Comparison of ENCODE assay signal across 8 cellular contexts in the genomic region with DNA sequence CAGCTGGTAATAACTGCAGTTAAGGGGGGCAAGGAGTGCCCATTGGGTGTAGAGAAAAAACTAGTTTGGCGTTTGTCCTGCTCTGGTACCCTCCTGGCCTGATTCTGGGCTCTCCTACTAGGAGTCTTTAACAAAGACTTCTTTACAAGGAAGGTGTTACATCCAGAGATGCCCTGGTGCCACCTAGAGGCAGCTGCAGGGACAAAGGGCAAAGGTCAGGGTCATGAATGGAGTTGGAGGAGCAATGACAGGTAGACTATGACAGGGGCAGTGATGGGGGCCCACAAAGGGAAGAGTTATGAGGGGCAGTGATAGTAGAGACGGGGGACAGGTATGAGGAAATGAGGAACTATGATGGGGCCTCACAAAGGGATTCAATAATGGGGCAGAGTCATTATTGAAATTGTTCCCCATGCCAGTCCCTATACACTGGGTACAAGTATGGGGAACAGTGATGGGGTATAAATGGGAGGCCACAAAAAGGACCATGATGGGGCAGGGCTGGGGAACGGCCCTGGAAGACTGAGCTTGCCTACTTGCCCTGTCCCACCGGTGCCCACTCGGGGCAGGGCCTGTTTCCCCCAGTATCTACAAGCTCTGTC. TPM values are rescaled to one million over a fixed set of nuclear protein-coding genes. Genes with fewer than 3 reads are reported as not detected.
A peak's percentile ranks its signal among the peaks of the same experiment; 100 is the strongest.
DNase-seq lines count a peak whose midpoint lies in the region; ATAC-seq and TF ChIP-seq lines count a peak whose summit lies in the region.

No MANE protein-coding gene starts in this region.

- H3K4me3 ChIP-seq in BLaER1: no peak overlapping the region
- H3K4me3 ChIP-seq in IMR-90 (ENCODE audit: insufficient read depth, low read depth, low read length): no peak overlapping the region
- no peak overlapping the region for H3K4me3 ChIP-seq in WI38 (ENCODE audit: low read depth, low read length)

- peaks cover 18% of the 10 kb centered on the region for H4K20me1 ChIP-seq in BLaER1
- peaks cover 5% of the 10 kb centered on the region; the same call in 1 of the 2 replicates for H4K20me1 ChIP-seq in IMR-90 (ENCODE audit: insufficient read depth, low read length)

- H2AK9ac ChIP-seq in IMR-90 (replicated peaks; ENCODE audit: low read depth, low read length, poor library complexity): no peak overlapping the region

- TF ChIP-seq CTCF in IMR-90 (conservative IDR thresholded peaks at IDR 0.05; ENCODE audit: low read depth, low read length) (0 out of 2 replicates have a peak, but pooled peaks have one; percentile 6), WI38 (IDR thresholded peaks at IDR 0.05; ENCODE audit: low read depth, low read length) (peak; percentile 11; the same call in 1 of the 2 replicates), neural crest cell (conservative IDR thresholded peaks at IDR 0.05) (peak; percentile 48)

- no peak overlapping the region for H3K18ac ChIP-seq in IMR-90 (ENCODE audit: low read depth, low read length)

- no peak overlapping the region for H2BK5ac ChIP-seq in IMR-90 (ENCODE audit: low read depth, low read length, poor library complexity, severe bottlenecking)

- H3K4me3 Mint-ChIP-seq in neural crest cell: no peak overlapping the region

- no peak overlapping the region for H3K56ac ChIP-seq in IMR-90 (ENCODE audit: extremely low read depth, insufficient read depth, low read length)

- in situ Hi-C loops in IMR-90 (cut with MboI; ENCODE audit: low sequenced_read_pairs): loop anchor here (25.0 kb wide), 1 partner anchor 279 kb away; a partner anchor contains a TSS

- dilution Hi-C loops in IMR-90 (cut with HindIII; ENCODE audit: low sequenced_read_pairs, unreplicated experiment): no loop called here

- TF ChIP-seq RAD21 in IMR-90 (IDR thresholded peaks at IDR 0.05; ENCODE audit: low read length): no peak

- H3K36me3 ChIP-seq in BLaER1 (peaks cover 19% of the 10 kb centered on the region), IMR-90 (ENCODE audit: control insufficient read depth, insufficient read depth, low read length) (peaks cover 14% of the 10 kb centered on the region)

- TF ChIP-seq POLR2A in IMR-90 (IDR thresholded peaks at IDR 0.05; ENCODE audit: low read depth, low read length): no peak; the same call in 1 of the 2 replicates

- no peak overlapping the region for H2AFZ ChIP-seq in IMR-90 (replicated peaks; ENCODE audit: low read length, poor library complexity)

- peaks cover 30% of the 10 kb centered on the region for H3K4me1 ChIP-seq in BLaER1
- H3K4me1 ChIP-seq in IMR-90 (ENCODE audit: control insufficient read depth, insufficient read depth, low read length): no peaks in the 10 kb centered on the region

- no peak overlapping the region for H3K4me2 ChIP-seq in BLaER1
- H3K4me2 ChIP-seq in IMR-90 (ENCODE audit: low read depth, low read length): no peak overlapping the region

- no TSS peak for BruUV-seq in IMR-90 (replicated peaks; lab: Mats Ljungman, UMichigan)

- H3K9me1 ChIP-seq in IMR-90 (ENCODE audit: insufficient read depth, low read length): peaks cover 7% of the 10 kb centered on the region; the same call in 1 of the 2 replicates

- DNase-seq in IMR-90: no peak
- DNase-seq in dermis blood vessel endothelial cell: peak; percentile 45
- peak; percentile 17 for DNase-seq in neural crest cell (ENCODE audit: low read depth, low spot score)
- no peak for DNase-seq in retina

- WGBS in IMR-90 (ENCODE audit: extremely low coverage in 2 of 2, insufficient read length in 1 of 2), 2 experiments: 50% methylated on average over 2 of the region's 5 CpGs; no CpG with 5 or more reads in 1 of the 2 experiments

- CTCF ChIA-PET in IMR-90 (lab: Yijun Ruan, JAX): interaction anchor here (0.9 kb wide), 1 partner anchor 29 kb away, joined by 3 read pairs; no protein-coding TSS in a partner anchor

- H2AK5ac ChIP-seq in IMR-90 (ENCODE audit: low read depth, low read length): no peak overlapping the region

- H3K27ac Mint-ChIP-seq in neural crest cell (ENCODE audit: unreplicated experiment): no peak overlapping the region

- H2BK20ac ChIP-seq in IMR-90 (ENCODE audit: low read depth, low read length): no peak overlapping the region

- H3K27ac ChIP-seq in BLaER1 (0 out of 2 replicates have a peak overlapping the region, but pooled peaks have one; percentile 18), IMR-90 (ENCODE audit: insufficient read depth, low read length) (no peak overlapping the region)

- no peak overlapping the region for H2BK120ac ChIP-seq in IMR-90 (ENCODE audit: low read depth, low read length)

- H3K4me1 Mint-ChIP-seq in neural crest cell: peaks cover 8% of the 10 kb centered on the region

- no peak overlapping the region for H2BK15ac ChIP-seq in IMR-90 (ENCODE audit: low read depth, low read length)

- peaks cover 17 to 29% of the 10 kb centered on the region in 2 experiments for H3K79me1 ChIP-seq in IMR-90 (ENCODE audit: low read depth in 1 of 2, low read length in 2 of 2)

- no peak overlapping the region for H3K23ac ChIP-seq in IMR-90 (ENCODE audit: low read depth, low read length)

- H3K27me3 Mint-ChIP-seq in neural crest cell (ENCODE audit: low read depth): no peaks in the 10 kb centered on the region

- intact Hi-C loops in IMR-90 (cut with micrococcal nuclease): no loop called here

- no peaks in the 10 kb centered on the region for H3K9me3 Mint-ChIP-seq in neural crest cell

- no peak overlapping the region for H3K4ac ChIP-seq in IMR-90 (ENCODE audit: low read depth, low read length)

- no peak overlapping the region for H4K5ac ChIP-seq in IMR-90 (ENCODE audit: low read depth, low read length)

- no peaks in the 10 kb centered on the region for H3K36me3 Mint-ChIP-seq in neural crest cell (ENCODE audit: low read depth)

- H4K91ac ChIP-seq in IMR-90 (ENCODE audit: insufficient read depth, low read depth, low read length): no peak overlapping the region

- no peak overlapping the region for H4K8ac ChIP-seq in IMR-90 (ENCODE audit: low read depth in 2 of 2, low read length in 2 of 2)

- POLR2A ChIA-PET in IMR-90 (lab: Charles Lee; ENCODE audit: unreplicated experiment): no interaction called here

- no peak overlapping the region for H3K14ac ChIP-seq in IMR-90 (replicated peaks; ENCODE audit: low read depth, low read length)

- H3K27me3 ChIP-seq in BLaER1 (no peaks in the 10 kb centered on the region), IMR-90 (ENCODE audit: control insufficient read depth, insufficient read depth, low read length) (no peaks in the 10 kb centered on the region)

- ATAC-seq in IMR-90 (ENCODE audit: low read depth) (no peak; the same call in 1 of the 2 replicates), HG02840 (IDR thresholded peaks at IDR 0.05; ENCODE audit: low FRiP score, unreplicated experiment) (no peak), GM18868 (IDR thresholded peaks at IDR 0.05; ENCODE audit: unreplicated experiment) (no peak)

- no peaks in the 10 kb centered on the region for H3K9me3 ChIP-seq in BLaER1
- H3K9me3 ChIP-seq in IMR-90 (ENCODE audit: control insufficient read depth, insufficient read depth, low read length): no peaks in the 10 kb centered on the region

- H3K9ac ChIP-seq in BLaER1: no peak overlapping the region
- H3K9ac ChIP-seq in IMR-90 (ENCODE audit: low read depth, low read length): no peak overlapping the region

TF ChIP-seq in IMR-90, 13 proteins besides CTCF, POLR2A, EP300 and RAD21 (continues in another document):
- TF ChIP-seq, protein P1, sequence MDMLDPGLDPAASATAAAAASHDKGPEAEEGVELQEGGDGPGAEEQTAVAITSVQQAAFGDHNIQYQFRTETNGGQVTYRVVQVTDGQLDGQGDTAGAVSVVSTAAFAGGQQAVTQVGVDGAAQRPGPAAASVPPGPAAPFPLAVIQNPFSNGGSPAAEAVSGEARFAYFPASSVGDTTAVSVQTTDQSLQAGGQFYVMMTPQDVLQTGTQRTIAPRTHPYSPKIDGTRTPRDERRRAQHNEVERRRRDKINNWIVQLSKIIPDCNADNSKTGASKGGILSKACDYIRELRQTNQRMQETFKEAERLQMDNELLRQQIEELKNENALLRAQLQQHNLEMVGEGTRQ (IDR thresholded peaks at IDR 0.05; ENCODE audit: low read depth, low read length): no peak
- TF ChIP-seq FOS (IDR thresholded peaks at IDR 0.05; ENCODE audit: low read depth, low read length) (no peak), MAZ (IDR thresholded peaks at IDR 0.05; ENCODE audit: borderline replicate concordance, low read depth, low read length) (no peak), MAFK (IDR thresholded peaks at IDR 0.05; ENCODE audit: low read depth, low read length) (no peak), RFX5 (IDR thresholded peaks at IDR 0.05; ENCODE audit: low read depth, low read length) (no peak), MXI1 (IDR thresholded peaks at IDR 0.05; ENCODE audit: borderline replicate concordance, low read depth, low read length) (no peak)

RNA-seq across cellular contexts. Expression of a gene that starts 7.9 kb away (rescaled TPM):
- total RNA-seq in IMR-90 (2012; rRNA removed): 28.3 and 29.4 TPM in 2 replicates
- 35.9 and 38.6 TPM in 2 replicates for polyA plus RNA-seq in IMR-90 (2012; rRNA removed)
- polyA plus RNA-seq in IMR-90 (2012; cell fraction: cytosol; rRNA removed): 30.2 and 39.2 TPM in 2 replicates
- 15.4 and 25.4 TPM in 2 replicates for polyA plus RNA-seq in IMR-90 (2012; cell fraction: nucleus; rRNA removed; ENCODE audit: low replicate concordance)
- total RNA-seq in dermis blood vessel endothelial cell: 22.0 and 25.9 TPM in 2 replicates
- 26.0 and 29.4 TPM in 2 replicates for total RNA-seq in neural crest cell

RNA-seq across cellular contexts. Expression of a gene that starts 13.2 kb away (rescaled TPM):
- 16.1 and 16.5 TPM in 2 replicates for total RNA-seq in IMR-90 (2012; rRNA removed)
- 16.3 and 17.4 TPM in 2 replicates for polyA plus RNA-seq in IMR-90 (2012; rRNA removed)
- polyA plus RNA-seq in IMR-90 (2012; cell fraction: cytosol; rRNA removed): 18.0 and 20.1 TPM in 2 replicates
- polyA plus RNA-seq in IMR-90 (2012; cell fraction: nucleus; rRNA removed; ENCODE audit: low replicate concordance): 33.2 and 39.4 TPM in 2 replicates
- 76.8 and 90.4 TPM in 2 replicates for total RNA-seq in dermis blood vessel endothelial cell
- 44.9 and 45.2 TPM in 2 replicates for total RNA-seq in neural crest cell

RNA-seq across cellular contexts. Expression of a gene that starts 25.4 kb away (rescaled TPM):
- total RNA-seq in IMR-90 (2012; rRNA removed) (179 and 213 TPM in 2 replicates), dermis blood vessel endothelial cell (995 and 1,289 TPM in 2 replicates), neural crest cell (108 and 120 TPM in 2 replicates)
- 526 and 570 TPM in 2 replicates for polyA plus RNA-seq in IMR-90 (2012; rRNA removed)
- polyA plus RNA-seq in IMR-90 (2012; cell fraction: cytosol; rRNA removed): 340 and 377 TPM in 2 replicates
- polyA plus RNA-seq in IMR-90 (2012; cell fraction: nucleus; rRNA removed; ENCODE audit: low replicate concordance): 2,321 and 3,633 TPM in 2 replicates

RNA-seq across cellular contexts. Expression of a gene that starts 37.6 kb away (rescaled TPM):
- total RNA-seq in IMR-90 (2012; rRNA removed) (22.5 and 24.7 TPM in 2 replicates), dermis blood vessel endothelial cell (50.2 and 58.4 TPM in 2 replicates), neural crest cell (71.8 and 72.6 TPM in 2 replicates)
- polyA plus RNA-seq in IMR-90 (2012; rRNA removed): 39.7 and 44.0 TPM in 2 replicates
- 16.0 and 29.4 TPM in 2 replicates for polyA plus RNA-seq in IMR-90 (2012; cell fraction: cytosol; rRNA removed)
- polyA plus RNA-seq in IMR-90 (2012; cell fraction: nucleus; rRNA removed; ENCODE audit: low replicate concordance): 76.7 and 128 TPM in 2 replicates

RNA-seq across cellular contexts. Expression of a gene that starts 53.7 kb away (rescaled TPM):
- total RNA-seq in IMR-90 (2012; rRNA removed): 396 and 404 TPM in 2 replicates
- polyA plus RNA-seq in IMR-90 (2012; rRNA removed): 296 and 354 TPM in 2 replicates
- polyA plus RNA-seq in IMR-90 (2012; cell fraction: cytosol; rRNA removed): 212 and 239 TPM in 2 replicates
- polyA plus RNA-seq in IMR-90 (2012; cell fraction: nucleus; rRNA removed; ENCODE audit: low replicate concordance): 507 and 1,033 TPM in 2 replicates
- total RNA-seq in dermis blood vessel endothelial cell: 485 and 565 TPM in 2 replicates
- total RNA-seq in neural crest cell: 348 and 382 TPM in 2 replicates

Comparison
In these comparisons a context has a peak if more than half of its experiments do, and no peak if none do; other contexts are left out.
1. DNase-seq: peak in dermis blood vessel endothelial cell (single experiment) and neural crest cell (single experiment); none in IMR-90 (single experiment) and retina (single experiment).
2. Peak in every context shown above with its lines, with median percentiles within 50 percentile points of each other: CTCF ChIP-seq.